In the genomic region with DNA sequence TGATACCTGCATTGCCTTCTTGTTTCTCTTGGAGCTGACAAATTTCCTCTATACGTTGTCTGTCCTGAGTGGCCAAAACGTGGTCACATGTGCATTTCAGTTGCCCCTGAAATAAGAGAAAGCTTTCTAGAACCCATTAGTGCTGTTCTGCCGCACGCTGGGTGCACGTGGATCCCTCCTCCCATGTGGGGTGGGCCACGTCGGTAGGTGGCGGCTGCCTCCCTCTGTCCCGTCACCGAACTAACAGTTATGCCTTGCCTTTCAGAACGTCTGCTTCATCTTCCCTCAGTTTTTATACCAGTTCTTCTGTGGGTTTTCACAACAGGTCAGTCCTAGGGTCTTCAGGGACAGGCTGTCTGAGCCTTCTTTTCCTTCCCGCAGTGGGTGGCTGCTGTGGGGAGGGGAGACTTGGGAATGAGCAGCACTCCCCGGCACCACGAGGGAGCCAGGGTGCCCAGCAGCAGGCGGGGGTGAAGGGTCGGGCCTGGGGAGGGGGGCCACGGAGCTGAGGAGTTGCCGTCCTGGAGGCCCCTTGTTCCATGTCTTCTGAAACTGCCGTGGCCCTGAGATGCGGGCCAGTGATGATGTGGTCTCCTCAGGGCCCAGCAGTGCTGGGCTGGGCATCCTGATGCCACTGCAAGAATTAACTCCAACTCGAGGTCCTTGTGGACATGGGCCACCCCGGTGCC, we compare ENCODE assay signal across 1 cellular context.
TF ChIP-seq lines count a peak whose summit lies in the region.

No MANE protein-coding gene starts in this region.

TF ChIP-seq in endothelial cell of umbilical vein, 7 proteins besides CTCF, POLR2A, EP300 and RAD21:
- TF ChIP-seq MYC (IDR thresholded peaks at IDR 0.05; ENCODE audit: low read depth, low read length), result no peak
- no peak for TF ChIP-seq POLR2AphosphoS5 (IDR thresholded peaks at IDR 0.05; ENCODE audit: insufficient read depth, low read depth, low read length)
- no peak for TF ChIP-seq JUN (IDR thresholded peaks at IDR 0.05; ENCODE audit: borderline replicate concordance, insufficient read depth, insufficient read length, low read depth)
- TF ChIP-seq, protein P1, sequence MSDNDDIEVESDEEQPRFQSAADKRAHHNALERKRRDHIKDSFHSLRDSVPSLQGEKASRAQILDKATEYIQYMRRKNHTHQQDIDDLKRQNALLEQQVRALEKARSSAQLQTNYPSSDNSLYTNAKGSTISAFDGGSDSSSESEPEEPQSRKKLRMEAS (IDR thresholded peaks at IDR 0.05; ENCODE audit: insufficient read depth, insufficient read length), result no peak
- TF ChIP-seq FOS (IDR thresholded peaks at IDR 0.05; ENCODE audit: borderline replicate concordance, insufficient read depth, low read length), result no peak
- no peak for TF ChIP-seq GATA2 (IDR thresholded peaks at IDR 0.05; ENCODE audit: insufficient read depth, insufficient read length, low read depth, low read length)
- no peak for TF ChIP-seq EZH2 (IDR thresholded peaks at IDR 0.05; ENCODE audit: borderline replicate concordance, low read depth, low read length, severe bottlenecking)
TF ChIP-seq in endothelial cell of umbilical vein: peak in this region for 0.
